ENCODE assay signal across 16 cellular contexts in the genomic region with DNA sequence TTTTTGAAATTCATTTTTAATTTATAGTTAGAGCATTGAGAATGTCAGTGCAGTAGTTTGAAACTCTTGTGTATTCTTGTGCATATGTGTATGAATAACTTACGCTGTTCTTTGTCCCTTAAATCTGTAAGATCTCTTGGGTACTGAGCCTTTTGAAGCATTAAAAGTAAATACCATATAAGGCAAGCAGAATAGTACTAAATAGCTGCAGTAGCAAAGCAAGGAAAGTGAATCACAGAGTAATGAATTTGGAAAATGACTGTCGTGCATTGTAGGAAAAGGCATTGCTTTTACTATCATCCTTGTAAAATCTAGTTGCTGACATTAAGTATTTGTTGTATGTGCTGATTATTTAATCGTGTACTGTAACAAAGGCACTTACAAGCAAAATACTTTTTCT. TPM values are rescaled to one million over a fixed set of nuclear protein-coding genes. Genes with fewer than 3 reads are reported as not detected.
A peak's percentile ranks its signal among the peaks of the same experiment; 100 is the strongest.
DNase-seq lines count a peak whose midpoint lies in the region; ATAC-seq and TF ChIP-seq lines count a peak whose summit lies in the region.
"Had no signal": no experiment of that assay in that cellular context is flagged by ENCODE, and none has a peak within 500 bp of the region (broad histone marks: within the 10 kb centered on the region; RNA-seq: fewer than 3 reads in every experiment).

No MANE protein-coding gene starts in this region.

- peak overlapping the region; percentile 18; the same call in 1 of the 2 replicates for H3K27ac ChIP-seq in ACC112 (ENCODE audit: low read depth, low read length)
- H3K27ac ChIP-seq in HUES6 (ENCODE audit: low read depth, low read length), result 0 out of 2 replicates have a peak overlapping the region, but pooled peaks have one; percentile 12
- peak overlapping the region; percentile 61 for H3K27ac ChIP-seq in muscle layer of duodenum (ENCODE audit: low read length)
- H3K27ac ChIP-seq: pancreas had no signal

- H3K36me3 Mint-ChIP-seq in CD14-positive monocyte, result peaks cover 3 to 13% of the 10 kb centered on the region in 2 donors
- peaks cover 8% of the 10 kb centered on the region for H3K36me3 Mint-ChIP-seq in activated CD4-positive, alpha-beta T cell treated with anti-CD3 and anti-CD28 coated beads, Interleukin-2, amount 10 ng/mL, durations not matched to agents 24 days and 14 days (ENCODE audit: low read depth)

- intact Hi-C loops in CD14-positive monocyte (cut with micrococcal nuclease), result no loop called here
- intact Hi-C loops in activated CD4-positive, alpha-beta T cell treated with anti-CD3 and anti-CD28 coated beads, Interleukin-2, amount 10 ng/mL, durations not matched to agents 24 days and 14 days (cut with micrococcal nuclease), result no loop called here

- H3K4me1 ChIP-seq in ACC112 (ENCODE audit: control insufficient read depth, insufficient read depth, low read length, unreplicated experiment) (peaks cover 13% of the 10 kb centered on the region), HUES6 (ENCODE audit: control insufficient read depth, insufficient read depth, low read length) (peaks cover 30% of the 10 kb centered on the region), muscle layer of duodenum (ENCODE audit: control insufficient read depth in 1 of 2, insufficient read depth in 2 of 2, low read length in 2 of 2) (peaks cover 0 to 37% of the 10 kb centered on the region in 2 donors)

- TF ChIP-seq CTCF in cardiac fibroblast (IDR thresholded peaks at IDR 0.05; ENCODE audit: low read depth, low read length) (no peak), CD14-positive monocyte (IDR thresholded peaks at IDR 0.05) (no peak)

- DNase-seq in cardiac fibroblast (ENCODE audit: low read depth in 2 of 2) (peak; percentile 32 to 77), left lobe of liver (ENCODE audit: low spot score) (no peak), CD14-positive monocyte (ENCODE audit: low spot score) (no peak)
- DNase-seq in activated CD4-positive, alpha-beta T cell treated with anti-CD3 and anti-CD28 coated beads, Interleukin-2, amount 10 ng/mL, durations not matched to agents 24 days and 14 days, result no peak
- DNase-seq: activated CD8-positive, alpha-beta memory T cell treated with anti-CD3 and anti-CD28 coated beads, Interleukin-2, amount 50 U/mL, for 4 hours; GF-D8; kidney; NCI-H2081 treated with DMSO at 0.1 percent for 48 hours; pancreas; PC-9; stimulated activated CD4-positive, alpha-beta T cell treated with anti-CD3 and anti-CD28 coated beads, Interleukin-2, amount 100 ng/mL, for 48 hours had no signal

- H3K27ac Mint-ChIP-seq in CD14-positive monocyte, result peak overlapping the region in 1 of 7 donors; percentile 65
- no peak overlapping the region for H3K27ac Mint-ChIP-seq in activated CD4-positive, alpha-beta T cell treated with anti-CD3 and anti-CD28 coated beads, Interleukin-2, amount 10 ng/mL, durations not matched to agents 24 days and 14 days

- H3K4me3 ChIP-seq in ACC112 (ENCODE audit: low read depth, low read length) (peak overlapping the region; percentile 39; the same call in 1 of the 2 replicates), HUES6 (ENCODE audit: low read depth, low read length) (no peak overlapping the region), cardiac fibroblast (replicated peaks in 1 of 2; ENCODE audit: low read depth in 2 of 2, low read length in 2 of 2) (no peak overlapping the region), muscle layer of duodenum (ENCODE audit: low read depth in 1 of 2, low read length in 2 of 2) (no peak overlapping the region)
- H3K4me3 ChIP-seq: pancreas, PC-9 had no signal

- H3K27me3 ChIP-seq in ACC112 (ENCODE audit: insufficient read depth, low read length) (no peaks in the 10 kb centered on the region), HUES6 (ENCODE audit: control insufficient read depth, insufficient read depth, low read length) (no peaks in the 10 kb centered on the region), muscle layer of duodenum (ENCODE audit: low read depth, low read length) (no peaks in the 10 kb centered on the region)
- H3K27me3 ChIP-seq: pancreas had no signal

- no peak overlapping the region for H2AFZ ChIP-seq in ACC112 (ENCODE audit: low read length, unreplicated experiment)
- H2AFZ ChIP-seq: PC-9 had no signal

- H3K9ac ChIP-seq in HUES6 (ENCODE audit: low read length), result no peak overlapping the region

- no peaks in the 10 kb centered on the region for H3K36me3 ChIP-seq in ACC112 (ENCODE audit: insufficient read depth, low read length)
- no peaks in the 10 kb centered on the region for H3K36me3 ChIP-seq in HUES6 (ENCODE audit: control insufficient read depth, insufficient read depth, low read length)
- H3K36me3 ChIP-seq in muscle layer of duodenum (ENCODE audit: control insufficient read depth in 1 of 2, insufficient read depth in 2 of 2, low read length in 2 of 2), result no peaks in the 10 kb centered on the region
- H3K36me3 ChIP-seq: pancreas had no signal

- peaks cover 0 to 2% (median 0%) of the 10 kb centered on the region in 3 donors for H3K27me3 Mint-ChIP-seq in CD14-positive monocyte (ENCODE audit: low read depth in 3 of 3)
- H3K27me3 Mint-ChIP-seq in activated CD4-positive, alpha-beta T cell treated with anti-CD3 and anti-CD28 coated beads, Interleukin-2, amount 10 ng/mL, durations not matched to agents 24 days and 14 days, result no peaks in the 10 kb centered on the region

- peaks cover 0 to 3% (median 0%) of the 10 kb centered on the region in 7 donors for H3K9me3 Mint-ChIP-seq in CD14-positive monocyte
- no peaks in the 10 kb centered on the region for H3K9me3 Mint-ChIP-seq in activated CD4-positive, alpha-beta T cell treated with anti-CD3 and anti-CD28 coated beads, Interleukin-2, amount 10 ng/mL, durations not matched to agents 24 days and 14 days

- ATAC-seq in HG02973 (IDR thresholded peaks at IDR 0.05; ENCODE audit: unreplicated experiment) (no peak), left lobe of liver (no peak)
- ATAC-seq: esophagus mucosa had no signal

- peaks cover 21% of the 10 kb centered on the region for H3K4me1 Mint-ChIP-seq in CD14-positive monocyte
- peaks cover 31% of the 10 kb centered on the region for H3K4me1 Mint-ChIP-seq in activated CD4-positive, alpha-beta T cell treated with anti-CD3 and anti-CD28 coated beads, Interleukin-2, amount 10 ng/mL, durations not matched to agents 24 days and 14 days

- H3K79me2 ChIP-seq in ACC112 (ENCODE audit: control insufficient read depth, insufficient read depth, low read length, unreplicated experiment), result peaks cover 88% of the 10 kb centered on the region

- H3K4me3 Mint-ChIP-seq in CD14-positive monocyte, result no peak overlapping the region
- H3K4me3 Mint-ChIP-seq in activated CD4-positive, alpha-beta T cell treated with anti-CD3 and anti-CD28 coated beads, Interleukin-2, amount 10 ng/mL, durations not matched to agents 24 days and 14 days, result no peak overlapping the region

- H3K9me3 ChIP-seq in HUES6 (ENCODE audit: control insufficient read depth, insufficient read depth, low read depth, low read length) (no peaks in the 10 kb centered on the region), muscle layer of duodenum (ENCODE audit: control insufficient read depth in 1 of 2, low read length in 2 of 2) (no peaks in the 10 kb centered on the region)
- H3K9me3 ChIP-seq: pancreas had no signal

RNA-seq across cellular contexts. Expression of gene CNOT2, which starts 12.1 kb away (rescaled TPM):
- total RNA-seq in left lobe of liver, result 22.0 TPM
- 10 to 100 TPM; 49.8 to 72.7 TPM for polyA plus RNA-seq in CD14-positive monocyte
- 65.6 and 74.4 TPM in 2 replicates for total RNA-seq in activated CD4-positive, alpha-beta T cell treated with anti-CD3 and anti-CD28 coated beads, Interleukin-2, amount 10 ng/mL, durations not matched to agents 24 days and 14 days

Comparison
In these comparisons a context has a peak if more than half of its experiments do, and no peak if none do; other contexts are left out.
1. DNase-seq: peak in cardiac fibroblast (2 of 2); none in left lobe of liver (single experiment), CD14-positive monocyte (single experiment) and activated CD4-positive, alpha-beta T cell treated with anti-CD3 and anti-CD28 coated beads, Interleukin-2, amount 10 ng/mL, durations not matched to agents 24 days and 14 days (single experiment).
2. Peak in every context shown above with its lines, with median percentiles within 50 percentile points of each other: H3K27ac ChIP-seq.